In genomic region chr3:43389388-43390254, GRCh38 we compare ENCODE assay signal across 8 cellular contexts.
A peak's percentile ranks its signal among the peaks of the same experiment; 100 is the strongest.
DNase-seq lines count a peak whose midpoint lies in the region; ATAC-seq and TF ChIP-seq lines count a peak whose summit lies in the region.

No MANE protein-coding gene starts in this region.

- peak; percentile 75 for DNase-seq in GF-D8 (lab: John Stamatoyannopoulos, UW)
- DNase-seq in NOMO-1 (lab: John Stamatoyannopoulos, UW; ENCODE audit: unreplicated experiment in 2 of 2): peak; percentile 68 to 94
- DNase-seq in activated T-cell treated with anti-CD3 and anti-CD28 coated beads, Interleukin-2, amount 50 U/mL, for 4 hours: peak; percentile 62
- DNase-seq in foreskin fibroblast: peak; percentile 25 to 42
- DNase-seq in stimulated activated CD4-positive, alpha-beta T cell treated with anti-CD3 and anti-CD28 coated beads, Interleukin-15, amount 100 ng/mL, for 1 hour (ENCODE audit: low read depth in 1 of 2, low spot score in 1 of 2): peak; percentile 20 to 51
- DNase-seq in NCI-H82 treated with DMSO at 0.1 percent for 48 hours (lab: John Stamatoyannopoulos, UW; ENCODE audit: unreplicated experiment): no peak

- no peaks in the 10 kb centered on the region for H3K27me3 Mint-ChIP-seq in activated T-cell treated with anti-CD3 and anti-CD28 coated beads, Interleukin-2, amount 50 U/mL, for 4 hours (ENCODE audit: low read depth)

- peak overlapping the region; percentile 29 for H3K4me3 Mint-ChIP-seq in activated T-cell treated with anti-CD3 and anti-CD28 coated beads, Interleukin-2, amount 50 U/mL, for 4 hours

- H3K4me1 Mint-ChIP-seq in activated T-cell treated with anti-CD3 and anti-CD28 coated beads, Interleukin-2, amount 50 U/mL, for 4 hours (ENCODE audit: low read depth): peaks cover 75% of the 10 kb centered on the region

- ATAC-seq in activated T-cell treated with anti-CD3 and anti-CD28 coated beads, Interleukin-2, amount 50 U/mL, for 4 hours: peak; percentile 96 to 97
- ATAC-seq in GM18502 (IDR thresholded peaks at IDR 0.05; ENCODE audit: poor library complexity, unreplicated experiment) (no peak), HG03378 (IDR thresholded peaks at IDR 0.05; ENCODE audit: unreplicated experiment) (no peak)

- TF ChIP-seq CTCF in foreskin fibroblast (IDR thresholded peaks at IDR 0.05; ENCODE audit: low read depth, low read length): no peak

- peaks cover 13% of the 10 kb centered on the region for H3K9me3 Mint-ChIP-seq in activated T-cell treated with anti-CD3 and anti-CD28 coated beads, Interleukin-2, amount 50 U/mL, for 4 hours

- H3K4me3 ChIP-seq in foreskin fibroblast (ENCODE audit: low read depth in 1 of 2, low read length in 2 of 2): no peak overlapping the region

- no peaks in the 10 kb centered on the region for H3K36me3 Mint-ChIP-seq in activated T-cell treated with anti-CD3 and anti-CD28 coated beads, Interleukin-2, amount 50 U/mL, for 4 hours (ENCODE audit: insufficient read depth)

Comparison
In these comparisons a context has a peak if more than half of its experiments do, and no peak if none do; other contexts are left out.
1. ATAC-seq: peak in activated T-cell treated with anti-CD3 and anti-CD28 coated beads, Interleukin-2, amount 50 U/mL, for 4 hours (2 of 2); none in GM18502 (single experiment) and HG03378 (single experiment).